Comparison of ENCODE assay signal across 12 cellular contexts in genomic region chr10:28710227-28710889, GRCh38.
"Had no signal": no experiment of that assay in that cellular context is flagged by ENCODE, and none has a peak within 500 bp of the region (broad histone marks: within the 10 kb centered on the region; RNA-seq: fewer than 3 reads in every experiment).

No MANE protein-coding gene starts in this region.

- ATAC-seq: activated CD4-positive, alpha-beta T cell treated with anti-CD3 and anti-CD28 coated beads for 36 hours; stimulated activated effector memory CD8-positive, alpha-beta T cell treated with anti-CD3 and anti-CD28 coated beads, Interleukin-12 subunit alpha, Interleukin-12 subunit beta, amount 100 ng/mL, for 72 hours; WTC11 had no signal

- H3K4me3 ChIP-seq: dorsolateral prefrontal cortex, SJSA1, smooth muscle cell had no signal

- H3K27me3 ChIP-seq: SJSA1 had no signal

- H3K9me3 ChIP-seq: SJSA1 had no signal

- H3K27ac ChIP-seq: dorsolateral prefrontal cortex, SJSA1 had no signal

- DNase-seq: activated CD4-positive, alpha-beta T cell treated with anti-CD3 and anti-CD28 coated beads for 36 hours; activated CD4-positive, alpha-beta T cell treated with anti-CD3 and anti-CD28 coated beads, Interleukin-2, amount 50 U/mL, for 48 hours; activated T-cell treated with anti-CD3 and anti-CD28 coated beads for 4 hours; amniotic stem cell; central memory CD4-positive, alpha-beta T cell; dorsolateral prefrontal cortex; stimulated activated CD4-positive, alpha-beta T cell treated with anti-CD3 and anti-CD28 coated beads, Interleukin-4, amount 100 ng/mL, for 24 hours; T-helper 2 cell had no signal

- H3K36me3 ChIP-seq: SJSA1 had no signal
